Comparison of ENCODE assay signal across 9 cellular contexts in the genomic region with DNA sequence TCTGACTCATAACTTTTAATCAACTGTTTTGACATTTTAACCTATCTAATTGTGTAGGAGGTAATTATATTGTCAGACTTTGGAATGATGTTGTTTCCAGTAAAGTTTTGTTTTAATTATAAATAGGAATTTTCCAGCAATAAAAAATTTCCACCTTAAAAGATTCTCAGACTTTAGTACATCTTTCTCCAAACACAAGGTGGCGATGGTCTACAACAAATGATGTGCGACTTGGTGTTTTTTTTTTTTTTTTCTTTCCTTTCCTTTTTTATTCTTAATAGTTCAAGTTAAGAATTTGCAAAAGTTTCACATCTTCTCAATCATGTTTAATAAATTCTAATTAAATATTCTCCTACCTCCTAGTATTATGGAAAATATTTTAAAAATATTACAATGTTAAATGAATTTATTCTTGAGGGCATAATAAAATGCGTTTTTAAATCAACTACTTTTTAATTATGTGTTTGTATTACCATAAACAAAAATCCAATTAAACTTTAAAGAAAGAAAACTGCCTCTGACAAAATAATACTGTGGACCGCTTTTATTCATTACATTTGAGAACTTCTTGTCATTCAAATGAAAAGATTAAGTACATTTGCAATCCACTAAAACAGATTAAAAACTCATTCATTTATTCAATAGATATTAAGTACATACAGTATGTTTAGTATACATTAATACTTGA. TPM values are rescaled to one million over a fixed set of nuclear protein-coding genes. Genes with fewer than 3 reads are reported as not detected.
DNase-seq lines count a peak whose midpoint lies in the region; ATAC-seq, FAIRE-seq and TF ChIP-seq lines count a peak whose summit lies in the region.
"Had no signal": no experiment of that assay in that cellular context is flagged by ENCODE, and none has a peak within 500 bp of the region (broad histone marks: within the 10 kb centered on the region; RNA-seq: fewer than 3 reads in every experiment).

No MANE protein-coding gene starts in this region.

- H3K9ac ChIP-seq in astrocyte (ENCODE audit: low read length) (no peak overlapping the region), HepG2 (ENCODE audit: insufficient read depth, low read depth, low read length) (no peak overlapping the region)

- no peak for TF ChIP-seq EP300 in HepG2 (IDR thresholded peaks at IDR 0.05; ENCODE audit: low read depth in 2 of 2, low read length in 2 of 2)
- no peak for TF ChIP-seq EP300 in HepG2 (CRISPR knock-in tag; IDR thresholded peaks at IDR 0.05; ENCODE audit: borderline replicate concordance)

- no peak for ATAC-seq in HepG2
- ATAC-seq in sciatic nerve = no peak

- H3K27me3 ChIP-seq in astrocyte (ENCODE audit: insufficient read depth, low read length) (peaks cover 6% of the 10 kb centered on the region), HepG2 (ENCODE audit: control insufficient read depth in 1 of 2, insufficient read depth in 2 of 2, low read length in 2 of 2) (peaks cover 5 to 26% of the 10 kb centered on the region in 2 experiments; a peak in 3 of 5 replicates)

- no peak overlapping the region for H3K27ac Mint-ChIP-seq in astrocyte (ENCODE audit: unreplicated experiment)
- H3K27ac Mint-ChIP-seq: CD8-positive, alpha-beta memory T cell had no signal

- BruUV-seq in HepG2 (replicated peaks; lab: Mats Ljungman, UMichigan) = no TSS peak

- CTCF ChIA-PET in HepG2 (lab: Yijun Ruan, JAX; ENCODE audit: low intra/inter-chr PET ratio, low total read pairs) = interaction anchor here (1.0 to 3.1 kb wide), 4 partner anchors 851 to 1896 kb away, joined by 4 to 35 read pairs (median 18); no protein-coding TSS in a partner anchor

- H3K4me2 ChIP-seq in astrocyte (ENCODE audit: low read length) (no peak overlapping the region), HepG2 (ENCODE audit: low read depth, low read length) (no peak overlapping the region)

- no peaks in the 10 kb centered on the region for H3K9me3 Mint-ChIP-seq in astrocyte (ENCODE audit: unreplicated experiment)
- H3K9me3 Mint-ChIP-seq: CD8-positive, alpha-beta memory T cell had no signal

- no peak overlapping the region for H3K4me3 ChIP-seq in astrocyte (ENCODE audit: insufficient read depth, low read depth, low read length)
- H3K4me3 ChIP-seq in HepG2 (replicated peaks in 1 of 3; ENCODE audit: insufficient read depth in 1 of 3, low read depth in 2 of 3, low read length in 3 of 3) = no peak overlapping the region

- no peaks in the 10 kb centered on the region for H3K9me3 ChIP-seq in astrocyte (ENCODE audit: insufficient read depth, low read depth, low read length)
- no peaks in the 10 kb centered on the region for H3K9me3 ChIP-seq in HepG2 (ENCODE audit: low read length)

- no peak overlapping the region for H3K4me3 Mint-ChIP-seq in astrocyte (ENCODE audit: unreplicated experiment)
- H3K4me3 Mint-ChIP-seq: CD8-positive, alpha-beta memory T cell had no signal

- H3K36me3 ChIP-seq in astrocyte (ENCODE audit: insufficient read depth, low read length) (no peaks in the 10 kb centered on the region), HepG2 (replicated peaks in 1 of 2; ENCODE audit: control insufficient read depth in 1 of 2, insufficient read depth in 2 of 2, low read length in 2 of 2) (no peaks in the 10 kb centered on the region)

- H3K4me1 Mint-ChIP-seq in astrocyte (ENCODE audit: low read depth, unreplicated experiment) = peaks cover 6% of the 10 kb centered on the region

- 23% methylated on average over 4 of the region's 4 CpGs for WGBS in HepG2 (ENCODE audit: low lambda C conversion rate)

- no peak overlapping the region for H2AFZ ChIP-seq in astrocyte (ENCODE audit: low read depth, low read length)
- H2AFZ ChIP-seq in HepG2 (ENCODE audit: low read length) = no peak overlapping the region

- TF ChIP-seq POLR2A in HepG2 (IDR thresholded peaks at IDR 0.05; ENCODE audit: insufficient read depth in 1 of 2, low read depth in 2 of 2, low read length in 2 of 2) = no peak

- H3K79me2 ChIP-seq in astrocyte (ENCODE audit: insufficient read depth, low read length) = peaks cover 3% of the 10 kb centered on the region
- no peaks in the 10 kb centered on the region for H3K79me2 ChIP-seq in HepG2 (ENCODE audit: insufficient read depth, low read length)

- POLR2A ChIA-PET in HepG2 (lab: Yijun Ruan, JAX) = no interaction called here

- peak; percentile 25 for DNase-seq in NCI-H146 (lab: John Stamatoyannopoulos, UW)
- DNase-seq in NCI-H146 treated with DMSO at 0.1 percent for 48 hours (lab: John Stamatoyannopoulos, UW; ENCODE audit: unreplicated experiment) = no peak
- peak; percentile 20 for DNase-seq in NCI-H1092 (lab: John Stamatoyannopoulos, UW)
- DNase-seq in astrocyte (ENCODE audit: low read depth) = peak; percentile 32
- peak; percentile 47 for DNase-seq in HepG2 (ENCODE audit: low spot score)
- no peak for DNase-seq in sciatic nerve (ENCODE audit: low spot score)
- DNase-seq in activated naive CD4-positive, alpha-beta T cell treated with anti-CD3 and anti-CD28 coated beads, Interleukin-2, amount 50 U/mL, for 16 hours = no peak
- no peak for DNase-seq in activated CD8-positive, alpha-beta memory T cell treated with anti-CD3 and anti-CD28 coated beads for 24 hours

- TF ChIP-seq RAD21 in HepG2 (CRISPR knock-in tag; IDR thresholded peaks at IDR 0.05) = no peak

- no peaks in the 10 kb centered on the region for H3K36me3 Mint-ChIP-seq in astrocyte (ENCODE audit: low read depth, unreplicated experiment)
- H3K36me3 Mint-ChIP-seq: CD8-positive, alpha-beta memory T cell had no signal

- H4K20me1 ChIP-seq in astrocyte (ENCODE audit: insufficient read depth, low read length) = no peaks in the 10 kb centered on the region
- H4K20me1 ChIP-seq in HepG2 (ENCODE audit: insufficient read depth, low read length) = no peaks in the 10 kb centered on the region

- no peak overlapping the region for H3K27ac ChIP-seq in astrocyte (ENCODE audit: low read depth, low read length)
- H3K27ac ChIP-seq in HepG2 (ENCODE audit: extremely low read length, insufficient read depth, low read length) = no peak overlapping the region

- intact Hi-C loops in HepG2 (cut with micrococcal nuclease; ENCODE audit: unreplicated experiment) (loop anchor here (5.0 kb wide), 1 partner anchor 1668 kb away; no protein-coding TSS in a partner anchor), sciatic nerve (cut with DNase I) (loop anchor here (5.0 kb wide), 1 partner anchor 82 kb away; no protein-coding TSS in a partner anchor)

- no peaks in the 10 kb centered on the region for H3K27me3 Mint-ChIP-seq in astrocyte (ENCODE audit: low read depth, unreplicated experiment)

- H3K4me1 ChIP-seq in astrocyte (ENCODE audit: insufficient read depth, low read length) (peaks cover 5% of the 10 kb centered on the region), HepG2 (ENCODE audit: insufficient read depth, low read length) (0 out of 2 replicates have a peak, but pooled peaks cover 14% of the 10 kb centered on the region)

- in situ Hi-C loops in HepG2 (cut with HindIII; ENCODE audit: extremely low pct_ligation_motif_present, low pct_unique_long_range_greater_than_20kb) = loop anchor here (5.0 kb wide), 3 partner anchors 853 to 1898 kb away; no protein-coding TSS in a partner anchor

- FAIRE-seq in astrocyte (lab: Jason Lieb, UNC) (peak; percentile 5), HepG2 (lab: Jason Lieb, UNC) (peak; percentile 39)

- TF ChIP-seq CTCF in astrocyte (IDR thresholded peaks at IDR 0.05; ENCODE audit: insufficient read depth, low read depth, low read length) (peak; percentile 67), HepG2 (CRISPR knock-in tag; IDR thresholded peaks at IDR 0.05) (peak; percentile 29; the same call in 1 of the 2 replicates)

TF ChIP-seq in HepG2, 621 proteins besides CTCF, POLR2A, EP300 and RAD21 (continues in another document):
- peak; percentile 63 for TF ChIP-seq STAG1 (CRISPR knock-in tag; IDR thresholded peaks at IDR 0.05)
- TF ChIP-seq, protein P1, sequence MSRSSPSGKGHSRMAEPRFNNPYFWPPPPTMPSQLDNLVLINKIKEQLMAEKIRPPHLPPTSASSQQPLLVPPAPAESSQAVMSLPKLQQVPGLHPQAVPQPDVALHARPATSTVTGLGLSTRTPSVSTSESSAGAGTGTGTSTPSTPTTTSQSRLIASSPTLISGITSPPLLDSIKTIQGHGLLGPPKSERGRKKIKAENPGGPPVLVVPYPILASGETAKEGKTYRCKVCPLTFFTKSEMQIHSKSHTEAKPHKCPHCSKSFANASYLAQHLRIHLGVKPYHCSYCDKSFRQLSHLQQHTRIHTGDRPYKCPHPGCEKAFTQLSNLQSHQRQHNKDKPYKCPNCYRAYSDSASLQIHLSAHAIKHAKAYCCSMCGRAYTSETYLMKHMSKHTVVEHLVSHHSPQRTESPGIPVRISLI (CRISPR knock-in tag; IDR thresholded peaks at IDR 0.05; ENCODE audit: borderline replicate concordance) = peak; percentile 73

RNA-seq across cellular contexts. Expression of gene ADAMTS1, which starts 4.4 kb away (rescaled TPM):
- 139 and 141 TPM in 2 replicates for total RNA-seq in astrocyte
- 0.02 TPM in 1 of 2 replicates, not detected in the other for total RNA-seq in HepG2 (2016; rRNA removed; fragmentation: Illumina TruSeq; extraction: Trizol)
- not detected in 2 replicates for total RNA-seq in HepG2 (2016; cell fraction: cytosol; rRNA removed; fragmentation: Illumina TruSeq; extraction: Trizol; ENCODE audit: low read depth)
- total RNA-seq in HepG2 (2016; cell fraction: insoluble cytoplasmic fraction; rRNA removed; fragmentation: Illumina TruSeq; extraction: Trizol) = 0.15 TPM in 1 of 2 replicates, not detected in the other
- total RNA-seq in HepG2 (2016; cell fraction: membrane; rRNA removed; fragmentation: Illumina TruSeq; extraction: Trizol) = 0.12 TPM in 1 of 2 replicates, not detected in the other
- 0.16 and 0.68 TPM in 2 replicates for total RNA-seq in HepG2 (2016; cell fraction: nucleus; rRNA removed; fragmentation: Illumina TruSeq; extraction: Trizol)
- 0.11 and 0.34 TPM in 2 replicates for polyA plus RNA-seq in HepG2 (2011; rRNA removed)
- polyA plus RNA-seq in HepG2 (2011; cell fraction: cytosol; rRNA removed) = 0.31 and 0.36 TPM in 2 replicates
- polyA plus RNA-seq in HepG2 (2011; cell fraction: nucleus; rRNA removed) = 1.0 and 1.2 TPM in 2 replicates
- polyA plus RNA-seq in HepG2 (2012) = 0.13 and 0.19 TPM in 2 replicates
- polyA plus RNA-seq in HepG2 (2016; cell fraction: cytosol; fragmentation: Illumina TruSeq; extraction: Trizol; ENCODE audit: low read depth) = not detected in 2 replicates
- 0.04 TPM in 1 of 2 replicates, not detected in the other for polyA plus RNA-seq in HepG2 (2016; cell fraction: insoluble cytoplasmic fraction; fragmentation: Illumina TruSeq; extraction: Trizol; ENCODE audit: low read depth)
- polyA plus RNA-seq in HepG2 (2016; cell fraction: membrane; fragmentation: Illumina TruSeq; extraction: Trizol; ENCODE audit: low read depth) = not detected in 2 replicates
- polyA plus RNA-seq in HepG2 (2016; cell fraction: nucleus; fragmentation: Illumina TruSeq; extraction: Trizol; ENCODE audit: insufficient read depth, low read depth) = 0.16 TPM in 1 of 2 replicates, not detected in the other
- polyA minus RNA-seq in HepG2 (2011; rRNA and poly(A)+ RNA removed; ENCODE audit: low replicate concordance) = 0.66 and 525 TPM in 2 replicates
- polyA minus RNA-seq in HepG2 (2011; cell fraction: cytosol; rRNA and poly(A)+ RNA removed) = 9.5 and 10.6 TPM in 2 replicates
- 3.1 and 4.2 TPM in 2 replicates for polyA minus RNA-seq in HepG2 (2011; cell fraction: nucleus; rRNA and poly(A)+ RNA removed)
- total RNA-seq in sciatic nerve = 128 TPM
- total RNA-seq: CD8-positive, alpha-beta memory T cell had no signal

Comparison
In these comparisons a context has a peak if more than half of its experiments do, and no peak if none do; other contexts are left out.
1. DNase-seq: peak in NCI-H146 (single experiment), NCI-H1092 (single experiment), astrocyte (single experiment) and HepG2 (single experiment); none in NCI-H146 treated with DMSO at 0.1 percent for 48 hours (single experiment), sciatic nerve (single experiment), activated naive CD4-positive, alpha-beta T cell treated with anti-CD3 and anti-CD28 coated beads, Interleukin-2, amount 50 U/mL, for 16 hours (single experiment) and activated CD8-positive, alpha-beta memory T cell treated with anti-CD3 and anti-CD28 coated beads for 24 hours (single experiment).
2. RNA of gene ADAMTS1, which starts 4.4 kb away (total RNA-seq): 139 to 141 TPM in astrocyte and 128 TPM in sciatic nerve (single experiment); 0.02 to 0.68 TPM in HepG2; every median in the first group is over 10 times any median in the second.